Comparison of ENCODE assay signal across 9 cellular contexts in genomic region chr7:1045038-1045726, GRCh38. TPM values are rescaled to one million over a fixed set of nuclear protein-coding genes. Genes with fewer than 3 reads are reported as not detected.
DNase-seq lines count a peak whose midpoint lies in the region; ATAC-seq, FAIRE-seq and TF ChIP-seq lines count a peak whose summit lies in the region.
"Had no signal": no experiment of that assay in that cellular context is flagged by ENCODE, and none has a peak within 500 bp of the region (broad histone marks: within the 10 kb centered on the region; RNA-seq: fewer than 3 reads in every experiment).

No MANE protein-coding gene starts in this region.

- peaks cover 33% of the 10 kb centered on the region; the same call in 2 of the 3 replicates for H3K79me2 ChIP-seq in K562 (ENCODE audit: control insufficient read depth, insufficient read depth, low read length)

- no peak for ATAC-seq in activated T-cell treated with anti-CD3 and anti-CD28 coated beads, Interleukin-2, amount 50 U/mL, for 72 hours (replicated peaks in 1 of 2)
- no peak for ATAC-seq in K562
- ATAC-seq in lower lobe of right lung, result no peak
- ATAC-seq in upper lobe of left lung (ENCODE audit: low FRiP score in 2 of 2), result no peak
- no peak for ATAC-seq in HG02642 (IDR thresholded peaks at IDR 0.05; ENCODE audit: poor library complexity, unreplicated experiment)
- no peak for ATAC-seq in GM21381 (IDR thresholded peaks at IDR 0.05; ENCODE audit: unreplicated experiment)

- H3K27ac Mint-ChIP-seq in activated T-cell treated with anti-CD3 and anti-CD28 coated beads, Interleukin-2, amount 50 U/mL, for 72 hours, result peak overlapping the region; percentile 44

- no peaks in the 10 kb centered on the region for H3K36me3 Mint-ChIP-seq in activated T-cell treated with anti-CD3 and anti-CD28 coated beads, Interleukin-2, amount 50 U/mL, for 72 hours (ENCODE audit: insufficient read depth in 2 of 2)

- peak overlapping the region; percentile 80 to 89 for H3K4me3 Mint-ChIP-seq in activated T-cell treated with anti-CD3 and anti-CD28 coated beads, Interleukin-2, amount 50 U/mL, for 72 hours

- TF ChIP-seq EP300 in K562 (IDR thresholded peaks at IDR 0.05; ENCODE audit: low read length) (no peak), upper lobe of left lung (IDR thresholded peaks at IDR 0.05) (no peak)

- peaks cover 8% of the 10 kb centered on the region for H3K27me3 Mint-ChIP-seq in activated T-cell treated with anti-CD3 and anti-CD28 coated beads, Interleukin-2, amount 50 U/mL, for 72 hours (ENCODE audit: low read depth)

- FAIRE-seq in K562 (lab: Jason Lieb, UNC), result peak; percentile 67
- FAIRE-seq: G401.6 had no signal

- peaks cover 3% of the 10 kb centered on the region; the same call in 1 of the 3 replicates for H3K36me3 ChIP-seq in K562 (ENCODE audit: control insufficient read depth, insufficient read depth, low read length)
- H3K36me3 ChIP-seq in lower lobe of right lung, result no peaks in the 10 kb centered on the region
- no peaks in the 10 kb centered on the region for H3K36me3 ChIP-seq in upper lobe of left lung

- TF ChIP-seq POLR2A in K562 (conservative IDR thresholded peaks at IDR 0.05) (no peak), upper lobe of left lung (IDR thresholded peaks at IDR 0.05) (no peak)

- peaks cover 5% of the 10 kb centered on the region; the same call in 1 of the 2 replicates for H4K20me1 ChIP-seq in K562 (replicated peaks; ENCODE audit: control insufficient read depth, insufficient read depth, low read length)

- CTCF ChIA-PET in K562 (lab: Yijun Ruan, JAX; ENCODE audit: low intra/inter-chr PET ratio), result interaction anchor here (1.3 kb wide), 1 partner anchor 53 kb away, joined by 5 read pairs; no protein-coding TSS in a partner anchor

- peak overlapping the region; percentile 83 for H3K4me2 ChIP-seq in K562 (ENCODE audit: insufficient read depth, low read length)

- intact Hi-C loops in K562 (cut with micrococcal nuclease), result no loop called here
- intact Hi-C loops in lower lobe of right lung (cut with DNase I), result no loop called here

- no peak overlapping the region for H2AFZ ChIP-seq in K562 (ENCODE audit: low read depth, low read length)

- POLR2A ChIA-PET in K562 (lab: Yijun Ruan, JAX), result interaction anchor here (0.7 to 1.7 kb wide), 4 partner anchors 9 to 49 kb away, joined by 3 to 9 read pairs (median 5); no protein-coding TSS in a partner anchor

- no peaks in the 10 kb centered on the region for H3K9me3 ChIP-seq in K562 (replicated peaks; ENCODE audit: control insufficient read depth, insufficient read depth, low read depth, low read length)
- H3K9me3 ChIP-seq in lower lobe of right lung, result no peaks in the 10 kb centered on the region
- no peaks in the 10 kb centered on the region for H3K9me3 ChIP-seq in upper lobe of left lung

- H3K4me1 Mint-ChIP-seq in activated T-cell treated with anti-CD3 and anti-CD28 coated beads, Interleukin-2, amount 50 U/mL, for 72 hours (ENCODE audit: low read depth), result peaks cover 64% of the 10 kb centered on the region

- in situ Hi-C loops in K562 (cut with MboI), result no loop called here

- WGBS in K562 (ENCODE audit: insufficient coverage, low coverage, missing lambda C conversion rate), result 27% methylated on average over 13 of the region's 13 CpGs
- 49 to 78% methylated on average over 9 to 13 of the region's 13 CpGs for WGBS in upper lobe of left lung, 2 donors

- peak overlapping the region; percentile 66 to 88; a peak in 3 of 4 replicates for H3K9ac ChIP-seq in K562 (ENCODE audit: insufficient read depth in 1 of 2, low read depth in 2 of 2, low read length in 2 of 2)

- DNase-seq in activated T-cell treated with anti-CD3 and anti-CD28 coated beads, Interleukin-2, amount 50 U/mL, for 72 hours, result no peak
- DNase-seq in activated T-cell treated with anti-CD3 and anti-CD28 coated beads, Interleukin-2, amount 50 U/mL, for 48 hours, result no peak
- DNase-seq in K562 (ENCODE audit: extremely low read depth in 1 of 4, low spot score in 3 of 4), result peak in 1 of 4 experiments; percentile 33
- DNase-seq in lower lobe of right lung, result no peak
- no peak for DNase-seq in upper lobe of left lung
- no peak for DNase-seq in SW480 (ENCODE audit: low spot score)

- TF ChIP-seq RAD21 in K562 (CRISPR knock-in tag; conservative IDR thresholded peaks at IDR 0.05 in 1 of 2, IDR thresholded peaks at IDR 0.05 in 1 of 2), result no peak; a peak in 1 of 4 replicates

- peaks cover 56 to 73% of the 10 kb centered on the region in 2 experiments for H3K4me1 ChIP-seq in K562 (replicated peaks in 1 of 2; ENCODE audit: control insufficient read depth in 2 of 2, insufficient read depth in 2 of 2, low read length in 2 of 2)
- peaks cover 93% of the 10 kb centered on the region for H3K4me1 ChIP-seq in lower lobe of right lung
- peaks cover 64 to 96% (median 85%) of the 10 kb centered on the region in 4 donors for H3K4me1 ChIP-seq in upper lobe of left lung

- H3K27me3 ChIP-seq in K562 (ENCODE audit: control insufficient read depth in 2 of 2, insufficient read depth in 2 of 2, low read length in 2 of 2) (no peaks in the 10 kb centered on the region), lower lobe of right lung (ENCODE audit: low read depth) (no peaks in the 10 kb centered on the region), upper lobe of left lung (no peaks in the 10 kb centered on the region)

- peak overlapping the region; percentile 62 for H3K4me3 ChIP-seq in K562
- peak overlapping the region; percentile 70 for H3K4me3 ChIP-seq in lower lobe of right lung
- H3K4me3 ChIP-seq in upper lobe of left lung, result peak overlapping the region; percentile 63 to 84 (median 80)

- no peaks in the 10 kb centered on the region for H3K9me3 Mint-ChIP-seq in activated T-cell treated with anti-CD3 and anti-CD28 coated beads, Interleukin-2, amount 50 U/mL, for 72 hours

- BruUV-seq in K562 (replicated peaks; lab: Mats Ljungman, UMichigan), result no TSS peak

- no peak for TF ChIP-seq CTCF in K562 (IDR thresholded peaks at IDR 0.05 in 2 of 3, conservative IDR thresholded peaks at IDR 0.05 in 1 of 3; ENCODE audit: insufficient read depth in 2 of 3, low read depth in 1 of 3, low read length in 3 of 3)
- TF ChIP-seq CTCF in lower lobe of right lung (IDR thresholded peaks at IDR 0.05), result no peak
- no peak for TF ChIP-seq CTCF in upper lobe of left lung (IDR thresholded peaks at IDR 0.05)

- H3K9me1 ChIP-seq in K562 (ENCODE audit: control insufficient read depth, insufficient read depth, low read length), result no peaks in the 10 kb centered on the region

- H3K27ac ChIP-seq in K562 (ENCODE audit: extremely low read depth, low read depth, low read length) (no peak overlapping the region; the same call in 2 of the 3 replicates), lower lobe of right lung (peak overlapping the region; percentile 84), upper lobe of left lung (peak overlapping the region; percentile 83 to 89 (median 88))

TF ChIP-seq in K562, 482 proteins besides CTCF, POLR2A, EP300 and RAD21 (continues in another document):
- TF ChIP-seq GABPB1 (CRISPR knock-in tag; IDR thresholded peaks at IDR 0.05), result 0 out of 2 replicates have a peak, but pooled peaks have one; percentile 15
- TF ChIP-seq NR2F6 (CRISPR knock-in tag; IDR thresholded peaks at IDR 0.05), result no peak
- TF ChIP-seq SMC3 (conservative IDR thresholded peaks at IDR 0.05; ENCODE audit: insufficient read depth, low read depth, low read length), result no peak

RNA-seq across cellular contexts. Expression of gene GPR146, which starts 0.8 kb away (rescaled TPM):
- total RNA-seq in activated T-cell treated with anti-CD3 and anti-CD28 coated beads, Interleukin-2, amount 50 U/mL, for 72 hours, result 1 to 10 TPM in 1 of 2 donors, under 1 TPM in 1; 0.91 to 2.7 TPM
- 8.9 and 13.9 TPM in 2 replicates for total RNA-seq in K562 (2011; cell fraction: chromatin; rRNA removed; ENCODE audit: low replicate concordance)
- 11.3 and 14.1 TPM in 2 replicates for total RNA-seq in K562 (2011; cell fraction: nucleolus; rRNA removed)
- total RNA-seq in K562 (2011; cell fraction: nucleoplasm; rRNA removed), result 6.3 and 7.0 TPM in 2 replicates
- 0.41 and 1.3 TPM in 2 replicates for total RNA-seq in K562 (2014; rRNA removed)
- total RNA-seq in K562 (2014; rRNA removed; fragmentation: Illumina TruSeq; extraction: Trizol), result 0.22 and 0.45 TPM in 2 replicates
- 0.40 and 0.68 TPM in 2 replicates for total RNA-seq in K562 (2015; rRNA removed; fragmentation: Illumina TruSeq; extraction: Trizol)
- total RNA-seq in K562 (2021), result 1.9 and 2.6 TPM in 2 replicates
- 2.5 and 3.6 TPM in 2 replicates for polyA plus RNA-seq in K562 (2011; rRNA removed)
- 2.5 and 8.6 TPM in 2 replicates for polyA plus RNA-seq in K562 (2011; cell fraction: cytosol; rRNA removed)
- polyA plus RNA-seq in K562 (2011; cell fraction: nucleus; rRNA removed), result 2.9 TPM in 2 replicates
- polyA plus RNA-seq in K562 (2012), result 1.8 and 2.2 TPM in 2 replicates
- polyA plus RNA-seq in K562 (2014; fragmentation: Illumina TruSeq; extraction: Trizol), result 0.46 and 0.64 TPM in 2 replicates
- not detected for polyA plus RNA-seq in K562 (2014; fragmentation: Nextera tagmentation; extraction: Ambion mirVana)
- 0.67 and 1.8 TPM in 2 replicates for polyA plus RNA-seq in K562 (2014; rRNA removed)
- 1.3 and 4.1 TPM in 2 replicates for polyA minus RNA-seq in K562 (2011; rRNA and poly(A)+ RNA removed)
- 1.9 and 2.6 TPM in 2 replicates for polyA minus RNA-seq in K562 (2011; cell fraction: cytosol; rRNA and poly(A)+ RNA removed)
- polyA minus RNA-seq in K562 (2011; cell fraction: nucleus; rRNA and poly(A)+ RNA removed), result 5.8 and 6.2 TPM in 2 replicates
- total RNA-seq in lower lobe of right lung, result 44.8 TPM
- 10 to 100 TPM; 11.2 to 32.8 (median 28.9) TPM for total RNA-seq in upper lobe of left lung

RNA-seq across cellular contexts. Expression of gene GPER1, which starts 42.7 kb away (rescaled TPM):
- under 1 TPM; 0.24 to 0.56 TPM for total RNA-seq in activated T-cell treated with anti-CD3 and anti-CD28 coated beads, Interleukin-2, amount 50 U/mL, for 72 hours
- total RNA-seq in K562 (2011; cell fraction: chromatin; rRNA removed; ENCODE audit: low replicate concordance), result 0.18 and 0.28 TPM in 2 replicates
- 0.17 TPM in 1 of 2 replicates, not detected in the other for total RNA-seq in K562 (2011; cell fraction: nucleolus; rRNA removed)
- total RNA-seq in K562 (2011; cell fraction: nucleoplasm; rRNA removed), result not detected in 2 replicates
- total RNA-seq in K562 (2014; rRNA removed) (0.08 and 0.09 TPM in 2 replicates), K562 (2014; rRNA removed; fragmentation: Illumina TruSeq; extraction: Trizol) (not detected in 2 replicates), K562 (2015; rRNA removed; fragmentation: Illumina TruSeq; extraction: Trizol) (0.04 TPM in 1 of 2 replicates, not detected in the other), K562 (2021) (0.11 TPM in 1 of 2 replicates, not detected in the other), lower lobe of right lung (26.0 TPM), upper lobe of left lung (10 to 100 TPM in 2 of 6 donors, 1 to 10 TPM in 4; 6.5 to 24.7 (median 8.5) TPM)
- polyA plus RNA-seq in K562 (2011; rRNA removed) (0.08 and 0.14 TPM in 2 replicates), K562 (2014; fragmentation: Illumina TruSeq; extraction: Trizol) (not detected in 2 replicates), K562 (2014; fragmentation: Nextera tagmentation; extraction: Ambion mirVana) (not detected), K562 (2014; rRNA removed) (not detected in 2 replicates)
- 0.03 and 0.19 TPM in 2 replicates for polyA plus RNA-seq in K562 (2011; cell fraction: cytosol; rRNA removed)
- 0.09 TPM in 1 of 2 replicates, not detected in the other for polyA plus RNA-seq in K562 (2011; cell fraction: nucleus; rRNA removed)
- polyA plus RNA-seq in K562 (2012), result 0.18 and 0.21 TPM in 2 replicates
- 0.36 TPM in 1 of 2 replicates, not detected in the other for polyA minus RNA-seq in K562 (2011; rRNA and poly(A)+ RNA removed)
- not detected in 2 replicates for polyA minus RNA-seq in K562 (2011; cell fraction: cytosol; rRNA and poly(A)+ RNA removed)
- 0.13 TPM in 1 of 2 replicates, not detected in the other for polyA minus RNA-seq in K562 (2011; cell fraction: nucleus; rRNA and poly(A)+ RNA removed)

Comparison
In these comparisons a context has a peak if more than half of its experiments do, and no peak if none do; other contexts are left out.
1. RNA of gene GPER1, which starts 42.7 kb away (total RNA-seq): 26.0 TPM in lower lobe of right lung (single experiment) and 6.5 to 24.7 TPM in upper lobe of left lung; 0.24 to 0.56 TPM in activated T-cell treated with anti-CD3 and anti-CD28 coated beads, Interleukin-2, amount 50 U/mL, for 72 hours and 0.04 to 0.28 TPM in K562; every median in the first group is over 4 times any median in the second.
2. Peak in every context shown above with its lines, with median percentiles within 50 percentile points of each other: H3K4me3 ChIP-seq.